ENCODE assay signal across 8 cellular contexts in genomic region chr1:9652379-9653194, GRCh38. TPM values are rescaled to one million over a fixed set of nuclear protein-coding genes. Genes with fewer than 3 reads are reported as not detected.
A peak's percentile ranks its signal among the peaks of the same experiment; 100 is the strongest.
DNase-seq lines count a peak whose midpoint lies in the region; ATAC-seq, FAIRE-seq and TF ChIP-seq lines count a peak whose summit lies in the region.

No MANE protein-coding gene starts in this region.

- peaks cover 5% of the 10 kb centered on the region for H3K4me1 ChIP-seq in psoas muscle

- TF ChIP-seq CTCF in fibroblast of pulmonary artery (IDR thresholded peaks at IDR 0.05; ENCODE audit: low read length, missing control alignments) (no peak), psoas muscle (IDR thresholded peaks at IDR 0.05) (no peak), D721Med (IDR thresholded peaks at IDR 0.05; ENCODE audit: insufficient read depth, missing control alignments) (no peak)

- H3K4me3 ChIP-seq in fibroblast of pulmonary artery (replicated peaks; ENCODE audit: low read depth, low read length) (peak overlapping the region; percentile 37), psoas muscle (peak overlapping the region; percentile 67)

- FAIRE-seq in D721Med (lab: Jason Lieb, UNC) = no peak

- WGBS in psoas muscle, 3 donors = 8 to 9% (median 8%) methylated on average over 48 to 55 of the region's 55 CpGs

- no peaks in the 10 kb centered on the region for H3K9me3 ChIP-seq in psoas muscle

- no peaks in the 10 kb centered on the region for H3K36me3 ChIP-seq in psoas muscle (ENCODE audit: insufficient read depth in 1 of 2, low read depth in 1 of 2)

- H3K27ac ChIP-seq in psoas muscle = no peak overlapping the region

- DNase-seq in GF-D8 (lab: John Stamatoyannopoulos, UW) (peak; percentile 51), KG1 (lab: John Stamatoyannopoulos, UW) (peak; percentile 42), fibroblast of pulmonary artery (ENCODE audit: low read depth) (peak; percentile 7), psoas muscle (peak; percentile 33 to 62), D721Med (ENCODE audit: insufficient read length, low spot score) (no peak), iPS-NIHi7 (ENCODE audit: extremely low spot score) (no peak)
- DNase-seq in activated CD8-positive, alpha-beta memory T cell treated with anti-CD3 and anti-CD28 coated beads for 24 hours = peak; percentile 81

- ATAC-seq in psoas muscle (peak in 2 of 4 donors; percentile 12 to 57), HG02970 (IDR thresholded peaks at IDR 0.05; ENCODE audit: low FRiP score, unreplicated experiment) (no peak)

- intact Hi-C loops in psoas muscle (cut with DNase I) = no loop called here

- H3K27me3 ChIP-seq in psoas muscle (ENCODE audit: insufficient read depth in 3 of 3, low read length in 2 of 3) = peaks cover 0 to 40% (median 15%) of the 10 kb centered on the region in 3 donors

RNA-seq across cellular contexts. Expression of gene PIK3CD, which starts 1.1 kb away (rescaled TPM):
- total RNA-seq in psoas muscle = 1 to 10 TPM in 3 of 4 donors, under 1 TPM in 1; 0.93 to 2.5 (median 1.7) TPM
- polyA plus RNA-seq in psoas muscle = under 1 TPM; 0.44 to 0.52 (median 0.48) TPM

Comparison
In these comparisons a context has a peak if more than half of its experiments do, and no peak if none do; other contexts are left out.
1. DNase-seq: peak in GF-D8 (single experiment), KG1 (single experiment), activated CD8-positive, alpha-beta memory T cell treated with anti-CD3 and anti-CD28 coated beads for 24 hours (single experiment), fibroblast of pulmonary artery (single experiment) and psoas muscle (2 of 2); none in D721Med (single experiment) and iPS-NIHi7 (single experiment).